12 cellular contexts compared by ENCODE assay signal in the genomic region with DNA sequence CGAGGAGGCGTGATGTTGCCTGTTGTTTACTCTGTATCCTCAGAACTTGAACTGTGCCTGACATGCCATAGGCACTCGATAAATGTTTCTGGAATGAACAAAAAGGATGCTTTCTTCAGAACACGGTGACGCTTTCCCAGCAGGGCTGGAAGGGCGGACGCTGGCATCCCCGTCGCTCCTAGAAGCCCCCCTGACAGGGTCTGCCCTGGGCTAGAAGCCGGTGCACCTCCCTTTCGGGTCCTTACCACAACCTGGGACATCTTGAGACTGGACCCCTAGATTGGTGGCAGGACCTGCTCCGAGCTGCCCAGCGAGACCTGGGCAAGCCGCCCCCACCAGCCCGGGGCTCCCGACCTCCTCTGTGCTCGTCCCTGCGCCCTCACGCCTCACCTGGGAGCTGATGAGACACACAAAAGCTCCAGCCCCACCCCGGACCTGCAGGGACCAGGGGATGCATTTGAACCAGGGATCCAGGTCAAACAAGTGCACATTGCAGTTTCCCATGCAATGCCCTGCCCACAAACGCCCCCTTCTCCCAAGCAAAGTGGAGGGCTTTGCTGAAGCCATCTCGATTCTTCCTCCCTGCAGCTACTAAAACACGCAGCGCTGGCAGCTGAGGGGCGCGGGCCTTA.
DNase-seq lines count a peak whose midpoint lies in the region; ATAC-seq and TF ChIP-seq lines count a peak whose summit lies in the region.
"Had no signal": no experiment of that assay in that cellular context is flagged by ENCODE, and none has a peak within 500 bp of the region (broad histone marks: within the 10 kb centered on the region; RNA-seq: fewer than 3 reads in every experiment).

No MANE protein-coding gene starts in this region.

- H3K4me1 Mint-ChIP-seq in activated CD4-positive, alpha-beta memory T cell treated with anti-CD3 and anti-CD28 coated beads, Interleukin-2, amount 10 ng/mL, durations not matched to agents 7 days and 5 days: peaks cover 10% of the 10 kb centered on the region

- POLR2A ChIA-PET in activated CD4-positive, alpha-beta memory T cell treated with anti-CD3 and anti-CD28 coated beads, Interleukin-2, amount 10 ng/mL, durations not matched to agents 7 days and 5 days (lab: Charles Lee): no interaction called here

- TF ChIP-seq CTCF in ovary (IDR thresholded peaks at IDR 0.05): no peak
- no peak for TF ChIP-seq CTCF in lower lobe of right lung (IDR thresholded peaks at IDR 0.05)

- H3K9me3 ChIP-seq in BLaER1: no peaks in the 10 kb centered on the region
- no peaks in the 10 kb centered on the region for H3K9me3 ChIP-seq in esophagus (ENCODE audit: control insufficient read depth in 2 of 2, insufficient read depth in 1 of 2, low read depth in 1 of 2, low read length in 1 of 2)
- H3K9me3 ChIP-seq in ovary: no peaks in the 10 kb centered on the region
- H3K9me3 ChIP-seq in lower lobe of right lung: no peaks in the 10 kb centered on the region
- H3K9me3 ChIP-seq: mucosa of descending colon, SK-N-SH had no signal

- peak overlapping the region; percentile 28; the same call in 1 of the 2 replicates for H3K27ac ChIP-seq in BLaER1
- H3K27ac ChIP-seq in esophagus (ENCODE audit: low read depth in 2 of 2, low read length in 1 of 2): peak overlapping the region; percentile 81 to 92
- H3K27ac ChIP-seq in ovary: no peak overlapping the region
- no peak overlapping the region for H3K27ac ChIP-seq in lower lobe of right lung
- H3K27ac ChIP-seq: HL-60 had no signal

- H3K36me3 Mint-ChIP-seq in activated CD4-positive, alpha-beta memory T cell treated with anti-CD3 and anti-CD28 coated beads, Interleukin-2, amount 10 ng/mL, durations not matched to agents 7 days and 5 days (ENCODE audit: low read depth): no peaks in the 10 kb centered on the region

- H3K4me1 ChIP-seq in BLaER1 (peaks cover 98% of the 10 kb centered on the region), esophagus (ENCODE audit: control insufficient read depth in 2 of 2, insufficient read depth in 2 of 2, low read length in 1 of 2) (peaks cover 0 to 30% of the 10 kb centered on the region in 2 donors), ovary (ENCODE audit: insufficient read depth) (peaks cover 8% of the 10 kb centered on the region), lower lobe of right lung (peaks cover 52% of the 10 kb centered on the region)

- no peak for TF ChIP-seq POLR2A in ovary (IDR thresholded peaks at IDR 0.05)

- no peak overlapping the region for H3K4me3 Mint-ChIP-seq in activated CD4-positive, alpha-beta memory T cell treated with anti-CD3 and anti-CD28 coated beads, Interleukin-2, amount 10 ng/mL, durations not matched to agents 7 days and 5 days

- peaks cover 4% of the 10 kb centered on the region for H3K27me3 Mint-ChIP-seq in activated CD4-positive, alpha-beta memory T cell treated with anti-CD3 and anti-CD28 coated beads, Interleukin-2, amount 10 ng/mL, durations not matched to agents 7 days and 5 days

- H3K9me3 Mint-ChIP-seq in activated CD4-positive, alpha-beta memory T cell treated with anti-CD3 and anti-CD28 coated beads, Interleukin-2, amount 10 ng/mL, durations not matched to agents 7 days and 5 days: no peaks in the 10 kb centered on the region

- ATAC-seq in GM18870 (IDR thresholded peaks at IDR 0.05; ENCODE audit: unreplicated experiment) (no peak), lower lobe of right lung (no peak)

- DNase-seq in NCI-H1417 treated with DMSO at 0.1 percent for 48 hours (lab: John Stamatoyannopoulos, UW) (peak; percentile 1), ovary (peak in 4 of 5 donors; percentile 2 to 28 (median 14)), lower lobe of right lung (no peak), NCI-H1048 (lab: John Stamatoyannopoulos, UW) (no peak)
- DNase-seq in activated CD4-positive, alpha-beta memory T cell treated with anti-CD3 and anti-CD28 coated beads, Interleukin-2, amount 10 ng/mL, durations not matched to agents 7 days and 5 days: no peak
- DNase-seq: anterior cingulate cortex, SK-N-SH had no signal

- TF ChIP-seq EP300 in ovary (IDR thresholded peaks at IDR 0.05): no peak

- no peaks in the 10 kb centered on the region for H4K20me1 ChIP-seq in BLaER1

- CTCF ChIA-PET in activated CD4-positive, alpha-beta memory T cell treated with anti-CD3 and anti-CD28 coated beads, Interleukin-2, amount 10 ng/mL, durations not matched to agents 7 days and 5 days (lab: Charles Lee): no interaction called here

- H3K27me3 ChIP-seq in BLaER1 (0 out of 2 replicates have a peak, but pooled peaks cover 5% of the 10 kb centered on the region), esophagus (ENCODE audit: control insufficient read depth in 1 of 2, insufficient read depth in 2 of 2, low read length in 2 of 2) (no peaks in the 10 kb centered on the region), ovary (no peaks in the 10 kb centered on the region), lower lobe of right lung (ENCODE audit: low read depth) (no peaks in the 10 kb centered on the region)

- 48 to 56% methylated on average over 25 of the region's 26 CpGs for WGBS in esophagus, 2 donors
- WGBS in ovary, 3 donors: 84 to 89% (median 87%) methylated on average over 19 to 25 of the region's 26 CpGs

- H3K36me3 ChIP-seq in BLaER1 (no peaks in the 10 kb centered on the region), esophagus (ENCODE audit: control insufficient read depth in 2 of 2, insufficient read depth in 2 of 2, low read length in 1 of 2) (no peaks in the 10 kb centered on the region), ovary (no peaks in the 10 kb centered on the region), lower lobe of right lung (no peaks in the 10 kb centered on the region)

- no peak overlapping the region for H3K27ac Mint-ChIP-seq in activated CD4-positive, alpha-beta memory T cell treated with anti-CD3 and anti-CD28 coated beads, Interleukin-2, amount 10 ng/mL, durations not matched to agents 7 days and 5 days

- peak overlapping the region; percentile 42; the same call in 1 of the 2 replicates for H3K9ac ChIP-seq in BLaER1
- H3K9ac ChIP-seq: SK-N-SH had no signal

- intact Hi-C loops in ovary (cut with DNase I) (no loop called here), lower lobe of right lung (cut with DNase I) (no loop called here)

- no peak overlapping the region for H3K4me3 ChIP-seq in BLaER1
- H3K4me3 ChIP-seq in esophagus (ENCODE audit: low read depth in 1 of 2, low read length in 2 of 2): peak overlapping the region in 1 of 2 donors; percentile 23
- no peak overlapping the region for H3K4me3 ChIP-seq in ovary
- no peak overlapping the region for H3K4me3 ChIP-seq in lower lobe of right lung
- H3K4me3 ChIP-seq: mucosa of descending colon had no signal

- H3K4me2 ChIP-seq in BLaER1: peak overlapping the region; percentile 88
- H3K4me2 ChIP-seq: SK-N-SH had no signal

Comparison
In these comparisons a context has a peak if more than half of its experiments do, and no peak if none do; other contexts are left out.
1. H3K27ac ChIP-seq: peak in BLaER1 (single experiment) and esophagus (2 of 2); none in ovary (0 of 2) and lower lobe of right lung (single experiment).
2. DNase-seq: peak in NCI-H1417 treated with DMSO at 0.1 percent for 48 hours (single experiment) and ovary (4 of 5); none in lower lobe of right lung (single experiment), NCI-H1048 (single experiment) and activated CD4-positive, alpha-beta memory T cell treated with anti-CD3 and anti-CD28 coated beads, Interleukin-2, amount 10 ng/mL, durations not matched to agents 7 days and 5 days (single experiment).